In the genomic region with DNA sequence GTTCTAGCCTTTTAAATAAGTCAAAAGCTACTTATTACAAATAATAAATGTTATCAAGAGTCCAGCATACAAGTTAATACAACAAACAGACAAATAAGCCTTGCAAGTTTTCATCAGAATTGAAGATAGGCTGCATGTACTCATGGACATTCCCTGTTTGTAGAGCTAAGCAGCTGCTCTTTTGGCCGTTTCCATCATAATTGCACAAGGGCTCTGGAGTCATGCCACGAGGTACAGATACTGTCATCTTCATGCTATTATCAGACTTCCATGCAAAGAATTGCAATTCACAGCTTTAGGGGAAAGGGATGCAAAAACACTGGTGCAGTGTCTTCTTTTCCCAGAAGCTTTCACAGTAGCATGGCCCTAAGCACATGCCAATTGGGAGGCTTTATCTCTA, we compare ENCODE assay signal across 17 cellular contexts. TPM values are rescaled to one million over a fixed set of nuclear protein-coding genes. Genes with fewer than 3 reads are reported as not detected.
DNase-seq lines count a peak whose midpoint lies in the region; ATAC-seq and TF ChIP-seq lines count a peak whose summit lies in the region.
"Had no signal": no experiment of that assay in that cellular context is flagged by ENCODE, and none has a peak within 500 bp of the region (broad histone marks: within the 10 kb centered on the region; RNA-seq: fewer than 3 reads in every experiment).

No MANE protein-coding gene starts in this region.

- no peaks in the 10 kb centered on the region for H3K27me3 Mint-ChIP-seq in H9 (ENCODE audit: low read depth)
- H3K27me3 Mint-ChIP-seq: activated CD8-positive, alpha-beta T cell treated with anti-CD3 and anti-CD28 coated beads for 36 hours; brain had no signal

- no peak overlapping the region for H3K4me3 ChIP-seq in body of pancreas
- no peak overlapping the region for H3K4me3 ChIP-seq in right cardiac atrium (ENCODE audit: low read length)
- no peak overlapping the region for H3K4me3 ChIP-seq in osteoblast (ENCODE audit: insufficient read depth, low read length)
- no peak overlapping the region for H3K4me3 ChIP-seq in Karpas-422 (ENCODE audit: low read length)

- no peaks in the 10 kb centered on the region for H3K9me3 ChIP-seq in H9 (ENCODE audit: control insufficient read depth, low read depth, low read length)
- H3K9me3 ChIP-seq in body of pancreas = no peaks in the 10 kb centered on the region
- H3K9me3 ChIP-seq in right cardiac atrium (ENCODE audit: control insufficient read depth, low read length) = no peaks in the 10 kb centered on the region
- no peaks in the 10 kb centered on the region for H3K9me3 ChIP-seq in osteoblast (ENCODE audit: low read depth, low read length)
- no peaks in the 10 kb centered on the region for H3K9me3 ChIP-seq in Karpas-422 (ENCODE audit: low read length)

- H3K18ac ChIP-seq in H9 (ENCODE audit: insufficient read length, low read depth, low read length) = no peak overlapping the region

- no peak overlapping the region for H2BK12ac ChIP-seq in H9 (ENCODE audit: insufficient read length, low read depth, low read length)

- no CpG with 5 or more reads among the region's 2 CpGs for WGBS in H9 (ENCODE audit: extremely low coverage, insufficient read length, low lambda C conversion rate)
- WGBS in body of pancreas, 2 donors = 86 to 95% methylated on average over 2 of the region's 2 CpGs
- WGBS in right cardiac atrium = 54% methylated on average over 2 of the region's 2 CpGs

- TF ChIP-seq CTCF in H9 (conservative IDR thresholded peaks at IDR 0.05) (no peak), body of pancreas (IDR thresholded peaks at IDR 0.05) (no peak), osteoblast (IDR thresholded peaks at IDR 0.05; ENCODE audit: extremely low read depth, low read depth, low read length) (no peak)

- H2BK120ac ChIP-seq in H9 (ENCODE audit: low read depth, low read length, poor library complexity, severe bottlenecking) = no peak overlapping the region

- no peak overlapping the region for H3K4me3 Mint-ChIP-seq in H9
- H3K4me3 Mint-ChIP-seq: activated CD8-positive, alpha-beta T cell treated with anti-CD3 and anti-CD28 coated beads for 36 hours; brain had no signal

- no peak for TF ChIP-seq POLR2A in body of pancreas (IDR thresholded peaks at IDR 0.05)

- no peak for ATAC-seq in body of pancreas
- peak; percentile 69 to 80 for ATAC-seq in right cardiac atrium
- ATAC-seq: activated CD8-positive, alpha-beta T cell treated with anti-CD3 and anti-CD28 coated beads for 36 hours; activated naive CD4-positive, alpha-beta T cell treated with anti-CD3 and anti-CD28 coated beads, Interleukin-2, amount 50 U/mL, for 72 hours had no signal

- H3K9ac ChIP-seq in H9 (ENCODE audit: extremely low read depth, insufficient read length, low read length) (no peak overlapping the region), Karpas-422 (ENCODE audit: low read length) (no peak overlapping the region)

- H3K4ac ChIP-seq in H9 (ENCODE audit: low read depth, low read length) = no peak overlapping the region

- no peak overlapping the region for H3K23ac ChIP-seq in H9 (ENCODE audit: insufficient read length, low read depth, low read length)

- H3K79me1 ChIP-seq in H9 (ENCODE audit: insufficient read depth, low read depth, low read length, poor library complexity, severe bottlenecking) = no peaks in the 10 kb centered on the region

- no peaks in the 10 kb centered on the region for H3K36me3 Mint-ChIP-seq in H9 (ENCODE audit: insufficient read depth in 1 of 3, low read depth in 3 of 3)

- H4K91ac ChIP-seq in H9 (ENCODE audit: insufficient read length, low read depth, low read length) = no peak overlapping the region

- H3K4me1 ChIP-seq in H9 (ENCODE audit: insufficient read depth, low read length) (no peaks in the 10 kb centered on the region; the same call in 1 of the 2 replicates), body of pancreas (no peaks in the 10 kb centered on the region), right cardiac atrium (ENCODE audit: control insufficient read depth, insufficient read depth, low read length) (peaks cover 1% of the 10 kb centered on the region), osteoblast (ENCODE audit: insufficient read depth, low read length) (peaks cover 9% of the 10 kb centered on the region), Karpas-422 (ENCODE audit: low read length) (peaks cover 7% of the 10 kb centered on the region)

- H3K27me3 ChIP-seq in H9 (ENCODE audit: insufficient read depth, low read length) (no peaks in the 10 kb centered on the region), body of pancreas (no peaks in the 10 kb centered on the region), right cardiac atrium (ENCODE audit: control insufficient read depth, insufficient read depth) (no peaks in the 10 kb centered on the region), osteoblast (ENCODE audit: insufficient read depth, low read length) (no peaks in the 10 kb centered on the region), Karpas-422 (ENCODE audit: low read length) (no peaks in the 10 kb centered on the region)

- no peak for DNase-seq in H9
- DNase-seq in body of pancreas = peak in 3 of 4 donors; percentile 17 to 35 (median 32)
- DNase-seq in right cardiac atrium = peak; percentile 52 to 70 (median 56)
- DNase-seq in stromal cell of bone marrow (ENCODE audit: low read depth) = peak; percentile 28
- no peak for DNase-seq in NCI-H1092 (lab: John Stamatoyannopoulos, UW)
- DNase-seq in osteoblast (ENCODE audit: insufficient read length, low spot score, missing footprints) = no peak
- no peak for DNase-seq in Karpas-422
- DNase-seq: activated CD8-positive, alpha-beta T cell treated with anti-CD3 and anti-CD28 coated beads for 36 hours; activated T-cell treated with anti-CD3 and anti-CD28 coated beads, Interleukin-2, amount 50 U/mL, for 48 hours; DMS79 treated with DMSO at 0.1 percent for 48 hours; hypothalamus; NCI-H146; occipital lobe; SHP77; T-helper 1 cell had no signal

- no peaks in the 10 kb centered on the region for H3K9me2 ChIP-seq in Karpas-422 (replicated peaks; ENCODE audit: insufficient read depth, low read length)

- H3K27ac Mint-ChIP-seq in H9 = peak overlapping the region in 2 of 3 experiments; percentile 50 to 53; a peak in 1 of 7 replicates
- H3K27ac Mint-ChIP-seq: activated CD8-positive, alpha-beta T cell treated with anti-CD3 and anti-CD28 coated beads for 36 hours; activated naive CD4-positive, alpha-beta T cell treated with anti-CD3 and anti-CD28 coated beads, Interleukin-2, amount 50 U/mL, for 72 hours; brain had no signal

- H4K5ac ChIP-seq in H9 (ENCODE audit: insufficient read length, low read depth, low read length) = no peak overlapping the region

- H3K79me2 ChIP-seq in H9 (ENCODE audit: insufficient read depth, low read length) (no peaks in the 10 kb centered on the region), osteoblast (ENCODE audit: insufficient read depth, low read length) (no peaks in the 10 kb centered on the region), Karpas-422 (ENCODE audit: low read length) (no peaks in the 10 kb centered on the region)

- H3K56ac ChIP-seq in H9 (ENCODE audit: insufficient read length, low read depth, low read length) = no peak overlapping the region

- no peaks in the 10 kb centered on the region for H3K9me3 Mint-ChIP-seq in H9
- H3K9me3 Mint-ChIP-seq: activated CD8-positive, alpha-beta T cell treated with anti-CD3 and anti-CD28 coated beads for 36 hours; activated naive CD4-positive, alpha-beta T cell treated with anti-CD3 and anti-CD28 coated beads, Interleukin-2, amount 50 U/mL, for 72 hours; brain had no signal

- no peak overlapping the region for H3K4me2 ChIP-seq in H9 (ENCODE audit: insufficient read depth, insufficient read length, low read length)
- no peak overlapping the region for H3K4me2 ChIP-seq in osteoblast (ENCODE audit: insufficient read depth, low read length)
- H3K4me2 ChIP-seq in Karpas-422 (ENCODE audit: low read depth, low read length, poor library complexity, severe bottlenecking) = no peak overlapping the region

- intact Hi-C loops in body of pancreas (cut with DNase I) = no loop called here
- intact Hi-C loops in right cardiac atrium (cut with DNase I) = no loop called here

- no peak overlapping the region for H3K14ac ChIP-seq in H9 (ENCODE audit: insufficient read depth, low read length)

- no peak overlapping the region for H2BK20ac ChIP-seq in H9 (ENCODE audit: low read depth, low read length, poor library complexity, severe bottlenecking)

- no peak overlapping the region for H3K27ac ChIP-seq in H9 (ENCODE audit: insufficient read length, low read depth, low read length)
- no peak overlapping the region for H3K27ac ChIP-seq in body of pancreas
- H3K27ac ChIP-seq in right cardiac atrium (ENCODE audit: low read length) = no peak overlapping the region
- H3K27ac ChIP-seq in osteoblast (ENCODE audit: low read depth, low read length) = no peak overlapping the region
- no peak overlapping the region for H3K27ac ChIP-seq in Karpas-422 (ENCODE audit: low read length)

- no peaks in the 10 kb centered on the region for H3K36me3 ChIP-seq in body of pancreas (replicated peaks in 1 of 2; ENCODE audit: insufficient read depth in 1 of 2, low read depth in 2 of 2)
- H3K36me3 ChIP-seq in osteoblast (ENCODE audit: insufficient read depth, low read length) = no peaks in the 10 kb centered on the region
- no peaks in the 10 kb centered on the region for H3K36me3 ChIP-seq in Karpas-422 (ENCODE audit: insufficient read depth, low read length)

- no peaks in the 10 kb centered on the region for H4K20me1 ChIP-seq in H9 (ENCODE audit: control insufficient read depth, insufficient read depth, insufficient read length)
- no peaks in the 10 kb centered on the region for H4K20me1 ChIP-seq in osteoblast (ENCODE audit: insufficient read depth, low read length)
- H4K20me1 ChIP-seq in Karpas-422 (ENCODE audit: insufficient read depth, low read depth, low read length) = no peaks in the 10 kb centered on the region

- H3K23me2 ChIP-seq in H9 (ENCODE audit: insufficient read length, low read depth, low read length, poor library complexity, severe bottlenecking) = no peaks in the 10 kb centered on the region

- H3T11ph ChIP-seq in H9 (ENCODE audit: low read length) = no peak overlapping the region

- no peak overlapping the region for H4K8ac ChIP-seq in H9 (replicated peaks; ENCODE audit: insufficient read length, low read depth, low read length)

- no peak overlapping the region for H2BK15ac ChIP-seq in H9 (ENCODE audit: low read depth, low read length)

- no peak overlapping the region for H2BK5ac ChIP-seq in H9 (ENCODE audit: insufficient read length, low read length)

- H3K4me1 Mint-ChIP-seq in H9 = peaks cover 12 to 15% of the 10 kb centered on the region in 2 experiments

- H2AFZ ChIP-seq in H9 (ENCODE audit: low read length) = no peak overlapping the region
- H2AFZ ChIP-seq in osteoblast (ENCODE audit: low read length) = no peak overlapping the region
- H2AFZ ChIP-seq in Karpas-422 (ENCODE audit: low read length) = no peak overlapping the region

- H2AK5ac ChIP-seq in H9 (ENCODE audit: insufficient read length, low read length) = no peak overlapping the region

RNA-seq across cellular contexts. Expression of gene TBX15, which starts 52.8 kb away (rescaled TPM):
- total RNA-seq in H9 (2021) (0.07 TPM in 1 of 2 replicates, not detected in the other), body of pancreas (not detected), right cardiac atrium (1 to 10 TPM; 2.0 to 4.4 (median 2.8) TPM), osteoblast (38.0 and 44.5 TPM in 2 replicates)
- polyA plus RNA-seq in right cardiac atrium = 1.1 TPM
- not detected in 2 replicates for total RNA-seq in Karpas-422 (2014; rRNA removed; shearing (Covaris generic); ENCODE audit: low replicate concordance)
- total RNA-seq: activated CD8-positive, alpha-beta T cell treated with anti-CD3 and anti-CD28 coated beads for 36 hours; activated naive CD4-positive, alpha-beta T cell treated with anti-CD3 and anti-CD28 coated beads, Interleukin-2, amount 50 U/mL, for 72 hours had no signal

Comparison
In these comparisons a context has a peak if more than half of its experiments do, and no peak if none do; other contexts are left out.
1. DNase-seq: peak in body of pancreas (3 of 4), right cardiac atrium (3 of 3) and stromal cell of bone marrow (single experiment); none in H9 (single experiment), NCI-H1092 (single experiment), osteoblast (single experiment) and Karpas-422 (single experiment).